8 cellular contexts compared by ENCODE assay signal in the genomic region with DNA sequence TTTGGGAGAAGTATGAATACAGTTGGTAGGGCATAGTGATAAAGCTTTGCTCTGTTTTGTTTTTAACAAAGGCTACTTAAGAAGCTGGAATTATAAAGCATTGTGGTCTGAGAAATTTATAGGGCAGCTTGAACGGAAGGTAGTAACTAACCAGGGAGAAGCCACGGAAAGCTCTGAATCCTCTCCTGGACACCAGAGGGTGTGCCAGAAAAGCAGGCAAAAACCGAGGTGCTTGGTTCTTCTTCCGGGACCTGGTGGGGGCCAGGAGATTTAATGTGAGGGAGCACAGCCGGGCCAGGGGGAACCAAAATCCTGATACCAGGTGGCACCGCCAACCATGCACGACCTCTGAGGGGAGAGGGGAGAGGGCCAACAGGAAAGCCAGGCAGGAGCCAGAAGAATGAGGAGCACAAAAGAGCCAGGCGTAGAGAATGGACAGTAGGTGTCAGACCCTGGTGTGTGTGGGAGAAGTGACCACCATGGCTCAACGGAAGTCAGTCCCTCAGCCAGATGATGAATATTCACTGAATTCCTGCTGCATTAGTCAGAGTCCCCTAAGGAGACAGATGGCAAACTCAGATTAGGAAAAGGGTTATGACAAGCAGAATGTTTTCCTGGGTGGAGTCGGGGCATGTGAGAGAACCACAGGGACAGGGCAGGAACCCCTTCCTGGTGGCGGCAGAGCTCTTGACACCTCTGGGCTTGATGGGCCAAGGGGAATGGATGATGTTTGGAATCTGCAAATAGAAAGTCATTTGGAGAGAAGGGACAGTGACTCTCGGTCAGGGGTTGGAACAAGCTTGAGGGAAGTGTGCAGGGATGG.
DNase-seq lines count a peak whose midpoint lies in the region; ATAC-seq, FAIRE-seq and TF ChIP-seq lines count a peak whose summit lies in the region.
"Had no signal": no experiment of that assay in that cellular context is flagged by ENCODE, and none has a peak within 500 bp of the region (broad histone marks: within the 10 kb centered on the region; RNA-seq: fewer than 3 reads in every experiment).

No MANE protein-coding gene starts in this region.

- H3K27me3 ChIP-seq in Panc1 (ENCODE audit: control insufficient read depth, insufficient read depth, low read length) (no peaks in the 10 kb centered on the region), sigmoid colon (no peaks in the 10 kb centered on the region), BE2C (no peaks in the 10 kb centered on the region)

- in situ Hi-C loops in Panc1 (cut with HindIII; ENCODE audit: low pct_unique_long_range_greater_than_20kb, low sequenced_read_pairs) = no loop called here

- POLR2A ChIA-PET in Panc1 (lab: Charles Lee) = no interaction called here

- TF ChIP-seq EP300 in sigmoid colon (IDR thresholded peaks at IDR 0.05) = no peak

- DNase-seq in H54 (ENCODE audit: insufficient read length, low spot score) = peak; percentile 30
- no peak for DNase-seq in Panc1 (ENCODE audit: low read depth, low spot score)
- DNase-seq in fibroblast of villous mesenchyme (ENCODE audit: low read depth) = peak; percentile 49
- DNase-seq in sigmoid colon = no peak
- no peak for DNase-seq in activated effector memory CD4-positive, alpha-beta T cell treated with Interleukin-2 at 50 U/mL for 16 hours
- DNase-seq in BE2C = no peak
- DNase-seq: stimulated activated CD4-positive, alpha-beta T cell treated with anti-CD3 and anti-CD28 coated beads, Interleukin-1b, Interleukin-23, amount 100 ng/mL, for 48 hours had no signal

- intact Hi-C loops in Panc1 (cut with micrococcal nuclease; ENCODE audit: unreplicated experiment) = no loop called here
- intact Hi-C loops in sigmoid colon (cut with DNase I) = no loop called here

- CTCF ChIA-PET in Panc1 (lab: Charles Lee) = no interaction called here

- H3K4me1 ChIP-seq in Panc1 (ENCODE audit: control insufficient read depth, insufficient read depth, low read length) = peaks cover 12% of the 10 kb centered on the region
- peaks cover 0 to 31% (median 24%) of the 10 kb centered on the region in 4 donors for H3K4me1 ChIP-seq in sigmoid colon
- peaks cover 11% of the 10 kb centered on the region for H3K4me1 ChIP-seq in BE2C

- 69 to 82% methylated on average over 12 of the region's 12 CpGs for WGBS in sigmoid colon, 2 donors

- no TSS peak for BruUV-seq in Panc1 (replicated peaks; lab: Mats Ljungman, UMichigan)

- FAIRE-seq in H54 (lab: Jason Lieb, UNC) = no peak

- ATAC-seq in Panc1 = peak; percentile 74
- ATAC-seq in esophagus mucosa = no peak

- TF ChIP-seq POLR2A in H54 (IDR thresholded peaks at IDR 0.05; ENCODE audit: low read depth, low read length) = no peak; the same call in 1 of the 2 replicates
- TF ChIP-seq POLR2A in sigmoid colon (IDR thresholded peaks at IDR 0.05) = no peak

- H3K9me3 ChIP-seq in Panc1 (ENCODE audit: control insufficient read depth, insufficient read depth, low read depth, low read length) = no peaks in the 10 kb centered on the region
- H3K9me3 ChIP-seq in sigmoid colon = no peaks in the 10 kb centered on the region
- no peaks in the 10 kb centered on the region for H3K9me3 ChIP-seq in BE2C

- H3K27ac ChIP-seq in Panc1 (ENCODE audit: low read length) (no peak overlapping the region), sigmoid colon (peak overlapping the region; percentile 4 to 59 (median 44))

- H3K36me3 ChIP-seq in Panc1 (ENCODE audit: control insufficient read depth, insufficient read depth, low read length) (no peaks in the 10 kb centered on the region), sigmoid colon (no peaks in the 10 kb centered on the region), BE2C (no peaks in the 10 kb centered on the region)

- H3K4me3 ChIP-seq in Panc1 (ENCODE audit: low read depth in 2 of 2, low read length in 2 of 2) (no peak overlapping the region), fibroblast of villous mesenchyme (ENCODE audit: low read depth, low read length) (no peak overlapping the region), sigmoid colon (no peak overlapping the region), BE2C (ENCODE audit: low read depth, low read length) (no peak overlapping the region)

- TF ChIP-seq CTCF in Panc1 (IDR thresholded peaks at IDR 0.05) = no peak
- peak; percentile 4 for TF ChIP-seq CTCF in fibroblast of villous mesenchyme (IDR thresholded peaks at IDR 0.05; ENCODE audit: insufficient read depth, low read depth, low read length)
- TF ChIP-seq CTCF in sigmoid colon (IDR thresholded peaks at IDR 0.05) = no peak
- no peak for TF ChIP-seq CTCF in BE2C (IDR thresholded peaks at IDR 0.05; ENCODE audit: low read depth, low read length)

Comparison
In these comparisons a context has a peak if more than half of its experiments do, and no peak if none do; other contexts are left out.
1. DNase-seq: peak in H54 (single experiment) and fibroblast of villous mesenchyme (single experiment); none in Panc1 (single experiment), sigmoid colon (single experiment), activated effector memory CD4-positive, alpha-beta T cell treated with Interleukin-2 at 50 U/mL for 16 hours (single experiment) and BE2C (single experiment).